ENCODE assay signal across 26 cellular contexts in genomic region chr3:30195352-30195751, GRCh38.
"Had no signal": no experiment of that assay in that cellular context is flagged by ENCODE, and none has a peak within 500 bp of the region (broad histone marks: within the 10 kb centered on the region; RNA-seq: fewer than 3 reads in every experiment).

No MANE protein-coding gene starts in this region.

- H3K9me3 ChIP-seq: colonic mucosa, esophagus squamous epithelium, gastrocnemius medialis, heart right ventricle, left lung, lower lobe of right lung had no signal

- FAIRE-seq: endometrium, islet of Langerhans, keratinocyte had no signal

- H3K36me3 ChIP-seq: colonic mucosa, esophagus squamous epithelium, gastrocnemius medialis, heart right ventricle, left lung, lower lobe of right lung had no signal

- DNase-seq: colonic mucosa; cortex of kidney; effector CD8-positive, alpha-beta T cell; effector memory CD8-positive, alpha-beta T cell; endodermal cell; erythroblast; esophagus squamous epithelium; foreskin fibroblast; foreskin melanocyte; gastrocnemius medialis; glutamatergic neuron; head of caudate nucleus; heart right ventricle; hippocampal formation; left cardiac atrium; left lung; left ventricle myocardium superior; lower lobe of right lung; mesenchymal stem cell; midbrain; naive thymus-derived CD4-positive, alpha-beta T cell had no signal

- H3K4me1 ChIP-seq: colonic mucosa had no signal

- H3K27ac ChIP-seq: colonic mucosa, epithelial cell of prostate, esophagus squamous epithelium, gastrocnemius medialis, heart right ventricle, left lung, lower lobe of right lung had no signal

- H3K27me3 ChIP-seq: colonic mucosa, esophagus squamous epithelium, gastrocnemius medialis, heart right ventricle, left lung had no signal

- H3K4me3 ChIP-seq: colonic mucosa, esophagus squamous epithelium, gastrocnemius medialis, heart right ventricle, left lung, lower lobe of right lung had no signal

- ATAC-seq: effector memory CD8-positive, alpha-beta T cell; esophagus mucosa; gastrocnemius medialis; heart right ventricle; left cardiac atrium; left lung; left ventricle myocardium superior; lower lobe of right lung; naive thymus-derived CD4-positive, alpha-beta T cell had no signal
